12 cellular contexts compared by ENCODE assay signal in the genomic region with DNA sequence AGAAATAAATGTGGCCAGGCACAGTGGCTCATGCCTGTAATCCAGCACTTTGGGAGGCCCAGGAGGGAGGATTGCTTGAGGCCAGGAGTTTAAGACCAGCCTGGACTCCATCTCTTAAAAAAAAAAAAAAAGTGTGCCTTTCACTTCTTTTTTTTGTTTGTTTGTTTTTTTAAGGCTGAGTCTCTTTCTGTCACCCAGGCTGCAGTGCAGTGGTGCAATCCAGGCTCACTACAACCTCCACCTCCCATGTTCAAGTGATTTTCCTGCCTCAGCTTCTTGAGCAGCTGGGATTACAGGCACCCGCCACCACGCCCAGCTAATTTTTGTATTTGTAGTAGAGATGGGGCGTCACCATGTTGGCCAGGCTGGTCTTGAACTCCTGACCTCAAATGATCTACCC. TPM values are rescaled to one million over a fixed set of nuclear protein-coding genes. Genes with fewer than 3 reads are reported as not detected.
DNase-seq lines count a peak whose midpoint lies in the region; TF ChIP-seq lines count a peak whose summit lies in the region.
"Not testable (repeated sequence)": the region's sequence is repeated elsewhere in the genome, so short reads cannot be mapped to it uniquely, and the experiment has no call there.
"Had no signal": no experiment of that assay in that cellular context is flagged by ENCODE, and none has a peak within 500 bp of the region (broad histone marks: within the 10 kb centered on the region; RNA-seq: fewer than 3 reads in every experiment).

No MANE protein-coding gene starts in this region.

- H3K36me3 ChIP-seq in BLaER1, thyroid gland: not testable (repeated sequence)

- not testable (repeated sequence) for H3K27ac Mint-ChIP-seq in MCF 10A (ENCODE audit: low read depth, unreplicated experiment); neural crest cell (ENCODE audit: unreplicated experiment)

- H3K4me3 ChIP-seq in BLaER1; thyroid gland (replicated peaks in 1 of 3): not testable (repeated sequence)

- POLR2A ChIA-PET in MCF 10A (lab: Yijun Ruan, JAX): interaction anchor here (0.7 kb wide), 1 partner anchor 200 kb away, joined by 5 read pairs; a partner anchor contains a TSS

- not testable (repeated sequence) for TF ChIP-seq POLR2A in thyroid gland (IDR thresholded peaks at IDR 0.05)

- H3K9me3 Mint-ChIP-seq in MCF 10A (ENCODE audit: unreplicated experiment); neural crest cell: not testable (repeated sequence)

- peaks cover 46% of the 10 kb centered on the region for H3K4me1 ChIP-seq in BLaER1
- H3K4me1 ChIP-seq in thyroid gland: peaks cover 12 to 29% of the 10 kb centered on the region in 2 donors

- DNase-seq in Daoy (ENCODE audit: low read depth): peak; percentile 30
- peak; percentile 52 for DNase-seq in M059J (ENCODE audit: low read depth)
- DNase-seq in NCI-H69 (lab: John Stamatoyannopoulos, UW): peak; percentile 34
- peak; percentile 35 for DNase-seq in RPMI8226
- DNase-seq in MCF 10A (ENCODE audit: unreplicated experiment): peak; percentile 50
- DNase-seq in neural crest cell (ENCODE audit: low read depth, low spot score); thyroid gland: not testable (repeated sequence)

- CTCF ChIA-PET in MCF 10A (lab: Yijun Ruan, JAX): interaction anchor here (0.6 to 2.1 kb wide), 4 partner anchors 9 to 115 kb away, joined by 3 to 10 read pairs (median 4); a partner anchor contains a TSS

- not testable (repeated sequence) for H3K9me3 ChIP-seq in BLaER1, thyroid gland

- not testable (repeated sequence) for H3K27ac ChIP-seq in BLaER1
- peak overlapping the region in 2 of 3 donors; percentile 9 to 17 for H3K27ac ChIP-seq in thyroid gland

- peak overlapping the region; percentile 76 for H3K4me2 ChIP-seq in BLaER1

- H4K20me1 ChIP-seq in BLaER1: peaks cover 40% of the 10 kb centered on the region

- H3K27me3 ChIP-seq in BLaER1: peaks cover 36% of the 10 kb centered on the region
- H3K27me3 ChIP-seq in thyroid gland: not testable (repeated sequence)

- H3K4me1 Mint-ChIP-seq in MCF 10A (ENCODE audit: insufficient read depth, unreplicated experiment): peaks cover 26% of the 10 kb centered on the region
- H3K4me1 Mint-ChIP-seq in neural crest cell: not testable (repeated sequence)

- BruUV-seq in MCF 10A (replicated peaks; lab: Mats Ljungman, UMichigan): not testable (repeated sequence)

- H3K36me3 Mint-ChIP-seq in MCF 10A (ENCODE audit: insufficient read depth, unreplicated experiment); neural crest cell (ENCODE audit: low read depth): not testable (repeated sequence)

- TF ChIP-seq CTCF in MCF 10A (IDR thresholded peaks at IDR 0.05; ENCODE audit: unreplicated experiment); neural crest cell (conservative IDR thresholded peaks at IDR 0.05); thyroid gland (IDR thresholded peaks at IDR 0.05): not testable (repeated sequence)

- not testable (repeated sequence) for H3K27me3 Mint-ChIP-seq in MCF 10A (ENCODE audit: insufficient read depth, unreplicated experiment); neural crest cell (ENCODE audit: low read depth)

- 74 to 87% methylated on average over 3 of the region's 3 CpGs for WGBS in thyroid gland, 2 donors

- H3K4me3 Mint-ChIP-seq in MCF 10A (ENCODE audit: unreplicated experiment): not testable (repeated sequence)
- H3K4me3 Mint-ChIP-seq in neural crest cell: peak overlapping the region; percentile 64

- not testable (repeated sequence) for H3K9ac ChIP-seq in BLaER1

- intact Hi-C loops in MCF 10A (cut with micrococcal nuclease); thyroid gland (cut with DNase I): not testable (repeated sequence)

RNA-seq across cellular contexts. Expression of a gene that starts 2.7 kb away (rescaled TPM):
- total RNA-seq in Daoy (2014; rRNA removed; shearing (Covaris generic)): 65.7 and 133 TPM in 2 replicates
- 16.0 and 23.7 TPM in 2 replicates for total RNA-seq in M059J (2014; rRNA removed; shearing (Covaris generic))
- total RNA-seq in MCF 10A (2022) (21.9 and 24.2 TPM in 2 replicates), neural crest cell (16.4 and 17.7 TPM in 2 replicates), thyroid gland (1 to 10 TPM; 4.4 to 9.5 (median 7.2) TPM)

RNA-seq across cellular contexts. Expression of a gene that starts 16.4 kb away (rescaled TPM):
- 24.2 and 30.0 TPM in 2 replicates for total RNA-seq in Daoy (2014; rRNA removed; shearing (Covaris generic))
- 29.0 and 32.2 TPM in 2 replicates for total RNA-seq in M059J (2014; rRNA removed; shearing (Covaris generic))
- total RNA-seq in MCF 10A (2022) (15.3 and 18.9 TPM in 2 replicates), neural crest cell (23.3 and 26.4 TPM in 2 replicates), thyroid gland (10 to 100 TPM; 39.5 to 75.8 (median 67.1) TPM)

RNA-seq across cellular contexts. Expression of a gene that starts 38.8 kb away (rescaled TPM):
- 160 and 173 TPM in 2 replicates for total RNA-seq in Daoy (2014; rRNA removed; shearing (Covaris generic))
- 91.2 and 144 TPM in 2 replicates for total RNA-seq in M059J (2014; rRNA removed; shearing (Covaris generic))
- total RNA-seq in MCF 10A (2022) (71.5 and 81.9 TPM in 2 replicates), neural crest cell (66.9 and 70.8 TPM in 2 replicates), thyroid gland (10 to 100 TPM; 58.3 to 78.0 (median 64.9) TPM)

RNA-seq across cellular contexts. Expression of a gene that starts 38.9 kb away (rescaled TPM):
- 0.06 and 1.0 TPM in 2 replicates for total RNA-seq in Daoy (2014; rRNA removed; shearing (Covaris generic))
- total RNA-seq in M059J (2014; rRNA removed; shearing (Covaris generic)): 1.1 and 1.8 TPM in 2 replicates
- 11.0 and 11.4 TPM in 2 replicates for total RNA-seq in MCF 10A (2022)
- total RNA-seq in neural crest cell: 11.1 and 11.4 TPM in 2 replicates
- 10 to 100 TPM in 3 of 4 donors, 1 to 10 TPM in 1; 9.0 to 19.1 (median 14.8) TPM for total RNA-seq in thyroid gland

RNA-seq across cellular contexts. Expression of a gene that starts 47.9 kb away (rescaled TPM):
- 0.11 TPM in 1 of 2 replicates, not detected in the other for total RNA-seq in Daoy (2014; rRNA removed; shearing (Covaris generic))
- total RNA-seq in M059J (2014; rRNA removed; shearing (Covaris generic)): not detected in 2 replicates
- total RNA-seq in MCF 10A (2022): not detected in 2 replicates
- total RNA-seq in neural crest cell: 0.19 TPM in 1 of 2 replicates, not detected in the other
- 100 to 1,000 TPM; 249 to 330 (median 288) TPM for total RNA-seq in thyroid gland
- total RNA-seq: CD4-positive, CD25-positive, alpha-beta regulatory T cell; GM23248; HFFc6; HT1080 had no signal
